ENCODE assay signal across 19 cellular contexts in genomic region chr3:170043506-170043905, GRCh38. TPM values are rescaled to one million over a fixed set of nuclear protein-coding genes. Genes with fewer than 3 reads are reported as not detected.
DNase-seq lines count a peak whose midpoint lies in the region; ATAC-seq and TF ChIP-seq lines count a peak whose summit lies in the region.
"Had no signal": no experiment of that assay in that cellular context is flagged by ENCODE, and none has a peak within 500 bp of the region (broad histone marks: within the 10 kb centered on the region; RNA-seq: fewer than 3 reads in every experiment).

No MANE protein-coding gene starts in this region.

- TF ChIP-seq POLR2A in transverse colon (IDR thresholded peaks at IDR 0.05) = no peak

- no peaks in the 10 kb centered on the region for H3K9me3 ChIP-seq in OCI-LY1 (ENCODE audit: low read length)
- H3K9me3 ChIP-seq in transverse colon = no peaks in the 10 kb centered on the region

- H3K4me3 Mint-ChIP-seq in activated naive CD4-positive, alpha-beta T cell treated with anti-CD3 and anti-CD28 coated beads, Interleukin-2, amount 10 ng/mL, durations not matched to agents 7 days and 5 days = no peak overlapping the region
- H3K4me3 Mint-ChIP-seq: CD4-positive, CD25-positive, alpha-beta regulatory T cell had no signal

- H3K4me1 ChIP-seq in OCI-LY1 (ENCODE audit: insufficient read depth, low read length, severe bottlenecking) (peaks cover 67% of the 10 kb centered on the region), transverse colon (peaks cover 0 to 65% (median 31%) of the 10 kb centered on the region in 4 donors)

- peak overlapping the region; percentile 31 for H3K27ac ChIP-seq in OCI-LY1 (ENCODE audit: low read depth, low read length, poor library complexity, severe bottlenecking)
- H3K27ac ChIP-seq in transverse colon = peak overlapping the region in 3 of 4 donors; percentile 29 to 82 (median 81)
- H3K27ac ChIP-seq: GM23248 had no signal

- TF ChIP-seq CTCF in OCI-LY1 (IDR thresholded peaks at IDR 0.05; ENCODE audit: low read length) (no peak), choroid plexus epithelial cell (conservative IDR thresholded peaks at IDR 0.05; ENCODE audit: low read depth, low read length) (no peak), transverse colon (IDR thresholded peaks at IDR 0.05) (no peak)

- H3K27me3 ChIP-seq in OCI-LY1 (ENCODE audit: insufficient read depth, low read length) = no peaks in the 10 kb centered on the region
- H3K27me3 ChIP-seq in transverse colon = peaks cover 10% of the 10 kb centered on the region

- peaks cover 14% of the 10 kb centered on the region for H3K36me3 Mint-ChIP-seq in activated naive CD4-positive, alpha-beta T cell treated with anti-CD3 and anti-CD28 coated beads, Interleukin-2, amount 10 ng/mL, durations not matched to agents 7 days and 5 days
- H3K36me3 Mint-ChIP-seq: CD4-positive, CD25-positive, alpha-beta regulatory T cell had no signal

- no peaks in the 10 kb centered on the region for H3K79me2 ChIP-seq in OCI-LY1 (ENCODE audit: insufficient read depth, low read length)

- DNase-seq in activated naive CD4-positive, alpha-beta T cell treated with anti-CD3 and anti-CD28 coated beads, Interleukin-2, amount 10 ng/mL, durations not matched to agents 7 days and 5 days = no peak
- no peak for DNase-seq in activated naive CD4-positive, alpha-beta T cell treated with anti-CD3 and anti-CD28 coated beads, Interleukin-2, amount 50 U/mL, for 16 hours
- peak; percentile 61 for DNase-seq in choroid plexus epithelial cell (ENCODE audit: low read depth)
- DNase-seq in transverse colon = no peak
- DNase-seq in activated T-cell treated with anti-CD3 and anti-CD28 coated beads, Interleukin-2, amount 50 U/mL, for 48 hours = no peak
- no peak for DNase-seq in midbrain (lab: John Stamatoyannopoulos, UW)
- DNase-seq: Calu3; CD4-positive, CD25-positive, alpha-beta regulatory T cell; DMS79; GM23248; NCI-H1105; NCI-H1694 treated with DMSO at 0.1 percent for 48 hours; NCI-H446 treated with DMSO at 0.1 percent for 48 hours; NCI-H748 treated with DMSO at 0.1 percent for 48 hours; SIG-M5; SW 1271 had no signal

- H3K9me3 Mint-ChIP-seq in activated naive CD4-positive, alpha-beta T cell treated with anti-CD3 and anti-CD28 coated beads, Interleukin-2, amount 10 ng/mL, durations not matched to agents 7 days and 5 days = no peaks in the 10 kb centered on the region
- H3K9me3 Mint-ChIP-seq: CD4-positive, CD25-positive, alpha-beta regulatory T cell had no signal

- in situ Hi-C loops in transverse colon (cut with MboI; ENCODE audit: low pct_ligation_motif_present in 1 of 4, low pct_unique_long_range_greater_than_20kb in 1 of 4, low sequenced_read_pairs in 3 of 4) = no loop called here

- ATAC-seq in GM18511 (IDR thresholded peaks at IDR 0.05; ENCODE audit: unreplicated experiment) = no peak
- ATAC-seq: HCT116 had no signal

- H3K4me2 ChIP-seq in OCI-LY1 (ENCODE audit: low read length) = no peak overlapping the region

- TF ChIP-seq EP300 in transverse colon (IDR thresholded peaks at IDR 0.05; ENCODE audit: low read depth) = no peak

- H3K9ac ChIP-seq in OCI-LY1 (ENCODE audit: low read length) = no peak overlapping the region
- H3K9ac ChIP-seq: GM23248 had no signal

- no peaks in the 10 kb centered on the region for H3K9me2 ChIP-seq in OCI-LY1 (ENCODE audit: low read depth, low read length)

- intact Hi-C loops in transverse colon (cut with DNase I; ENCODE audit: low total_unique reads) = no loop called here

- peaks cover 4% of the 10 kb centered on the region for H3K27me3 Mint-ChIP-seq in activated naive CD4-positive, alpha-beta T cell treated with anti-CD3 and anti-CD28 coated beads, Interleukin-2, amount 10 ng/mL, durations not matched to agents 7 days and 5 days

- no peak overlapping the region for H3K4me3 ChIP-seq in OCI-LY1 (ENCODE audit: low read depth, low read length, poor library complexity, severe bottlenecking)
- H3K4me3 ChIP-seq in choroid plexus epithelial cell (ENCODE audit: low read depth, low read length) = no peak overlapping the region
- no peak overlapping the region for H3K4me3 ChIP-seq in transverse colon
- H3K4me3 ChIP-seq: GM23248 had no signal

- H3K4me1 Mint-ChIP-seq in activated naive CD4-positive, alpha-beta T cell treated with anti-CD3 and anti-CD28 coated beads, Interleukin-2, amount 10 ng/mL, durations not matched to agents 7 days and 5 days = peaks cover 42% of the 10 kb centered on the region

- WGBS in transverse colon (ENCODE audit: low coverage in 1 of 2), 2 donors = 79% methylated on average over 7 of the region's 7 CpGs; no CpG with 5 or more reads in 1 of the 2 donors

- H4K20me1 ChIP-seq in OCI-LY1 (ENCODE audit: insufficient read depth, low read length) = no peaks in the 10 kb centered on the region

- no peak overlapping the region for H2AFZ ChIP-seq in OCI-LY1 (ENCODE audit: low read length)
- H2AFZ ChIP-seq: GM23248 had no signal

- H3K27ac Mint-ChIP-seq in activated naive CD4-positive, alpha-beta T cell treated with anti-CD3 and anti-CD28 coated beads, Interleukin-2, amount 10 ng/mL, durations not matched to agents 7 days and 5 days = peak overlapping the region; percentile 37
- H3K27ac Mint-ChIP-seq: CD4-positive, CD25-positive, alpha-beta regulatory T cell had no signal

- H3F3A ChIP-seq in OCI-LY1 (ENCODE audit: insufficient read depth, low read length) = no peaks in the 10 kb centered on the region

- H3K36me3 ChIP-seq in OCI-LY1 (ENCODE audit: insufficient read depth, low read length) = no peaks in the 10 kb centered on the region
- no peaks in the 10 kb centered on the region for H3K36me3 ChIP-seq in transverse colon

- CTCF ChIA-PET in activated naive CD4-positive, alpha-beta T cell treated with anti-CD3 and anti-CD28 coated beads, Interleukin-2, amount 10 ng/mL, durations not matched to agents 7 days and 5 days (lab: Charles Lee) = interaction anchor here (0.9 to 1.5 kb wide), 3 partner anchors 10 to 23 kb away, joined by 3 to 4 read pairs (median 3); no protein-coding TSS in a partner anchor

RNA-seq across cellular contexts. Expression of gene GPR160, which starts 5.7 kb away (rescaled TPM):
- total RNA-seq in transverse colon = 100 to 1,000 TPM in 3 of 4 donors, 10 to 100 TPM in 1; 93.5 to 195 (median 139) TPM
